11 cellular contexts compared by ENCODE assay signal in genomic region chr7:80127412-80128150, GRCh38. TPM values are rescaled to one million over a fixed set of nuclear protein-coding genes. Genes with fewer than 3 reads are reported as not detected.
A peak's percentile ranks its signal among the peaks of the same experiment; 100 is the strongest.
DNase-seq lines count a peak whose midpoint lies in the region; FAIRE-seq and TF ChIP-seq lines count a peak whose summit lies in the region.
"Had no signal": no experiment of that assay in that cellular context is flagged by ENCODE, and none has a peak within 500 bp of the region (broad histone marks: within the 10 kb centered on the region; RNA-seq: fewer than 3 reads in every experiment).

No MANE protein-coding gene starts in this region.

- no peaks in the 10 kb centered on the region for H3K4me1 ChIP-seq in breast epithelium

- DNase-seq in DMS53 (lab: John Stamatoyannopoulos, UW) (peak; percentile 56), NCI-H2107 (lab: John Stamatoyannopoulos, UW) (peak; percentile 68), choroid plexus epithelial cell (ENCODE audit: low read depth) (peak; percentile 61), GM19240 (ENCODE audit: insufficient read length, low spot score) (no peak), HTR-8/SVneo (ENCODE audit: insufficient read length, low spot score) (no peak), breast epithelium (ENCODE audit: low spot score in 2 of 2) (no peak)
- no peak for DNase-seq in stimulated activated naive CD4-positive, alpha-beta T cell treated with Interleukin-2 at 50 U/mL for 16 hours (lab: John Stamatoyannopoulos, UW)
- DNase-seq: activated CD4-positive, alpha-beta memory T cell treated with anti-CD3 and anti-CD28 coated beads for 36 hours; heart right ventricle had no signal

- no peak for TF ChIP-seq POLR2A in breast epithelium (IDR thresholded peaks at IDR 0.05)

- FAIRE-seq in HTR-8/SVneo (lab: Jason Lieb, UNC), result no peak

- TF ChIP-seq CTCF in choroid plexus epithelial cell (conservative IDR thresholded peaks at IDR 0.05; ENCODE audit: low read depth, low read length) (no peak), neural cell (IDR thresholded peaks at IDR 0.05; ENCODE audit: poor library complexity, severe bottlenecking) (no peak), breast epithelium (IDR thresholded peaks at IDR 0.05) (no peak)

- intact Hi-C loops in breast epithelium (cut with DNase I; ENCODE audit: low total_unique reads), result no loop called here

- no peak overlapping the region for H3K4me2 ChIP-seq in neural cell (ENCODE audit: low read length)

- H3K9me2 ChIP-seq in neural cell (ENCODE audit: insufficient read depth, low read length), result no peaks in the 10 kb centered on the region

- H3K4me3 ChIP-seq in choroid plexus epithelial cell (ENCODE audit: low read depth, low read length), result no peak overlapping the region
- H3K4me3 ChIP-seq in neural cell (ENCODE audit: low read length), result no peak overlapping the region
- no peak overlapping the region for H3K4me3 ChIP-seq in breast epithelium
- H3K4me3 ChIP-seq: heart right ventricle, skin epidermis had no signal

- no peaks in the 10 kb centered on the region for H3F3A ChIP-seq in neural cell (ENCODE audit: insufficient read depth, low read length, poor library complexity, severe bottlenecking)

- peak; percentile 11 for TF ChIP-seq RAD21 in neural cell (conservative IDR thresholded peaks at IDR 0.05)

- H3K36me3 ChIP-seq in neural cell (ENCODE audit: insufficient read depth, low read length) (no peaks in the 10 kb centered on the region), breast epithelium (no peaks in the 10 kb centered on the region)
- H3K36me3 ChIP-seq: heart right ventricle had no signal

- no peak overlapping the region for H3K27ac ChIP-seq in neural cell (ENCODE audit: low read length)
- H3K27ac ChIP-seq in breast epithelium, result no peak overlapping the region
- H3K27ac ChIP-seq: heart right ventricle, skin epidermis had no signal

- H3K9ac ChIP-seq in neural cell (ENCODE audit: low read length), result no peak overlapping the region

- TF ChIP-seq EP300 in neural cell (conservative IDR thresholded peaks at IDR 0.05; ENCODE audit: poor library complexity, severe bottlenecking), result no peak

- H3K27me3 ChIP-seq in neural cell (ENCODE audit: insufficient read depth, low read depth, low read length) (no peaks in the 10 kb centered on the region), breast epithelium (no peaks in the 10 kb centered on the region)
- H3K27me3 ChIP-seq: heart right ventricle had no signal

- H4K20me1 ChIP-seq in neural cell (ENCODE audit: insufficient read depth), result no peaks in the 10 kb centered on the region

- no peak overlapping the region for H2AFZ ChIP-seq in neural cell (ENCODE audit: low read depth, low read length)

- H3K9me3 ChIP-seq in neural cell (ENCODE audit: low read length) (no peaks in the 10 kb centered on the region), breast epithelium (no peaks in the 10 kb centered on the region)
- H3K9me3 ChIP-seq: heart right ventricle had no signal

- H3K79me2 ChIP-seq in neural cell (replicated peaks; ENCODE audit: insufficient read depth, low read length), result no peaks in the 10 kb centered on the region

TF ChIP-seq in neural cell, 6 proteins besides CTCF, POLR2A, EP300 and RAD21:
- peak; percentile 71 for TF ChIP-seq POLR2AphosphoS5 (IDR thresholded peaks at IDR 0.05)
- no peak for TF ChIP-seq REST (IDR thresholded peaks at IDR 0.05; ENCODE audit: borderline replicate concordance)

RNA-seq across cellular contexts. Expression of gene GNAI1, which starts 7.0 kb away (rescaled TPM):
- polyA plus RNA-seq in neural cell, result 69.3 and 71.2 TPM in 2 replicates
- 75.7 and 106 TPM in 2 replicates for polyA minus RNA-seq in neural cell
- total RNA-seq in breast epithelium, result 10 to 100 TPM; 25.6 to 75.2 (median 27.5) TPM

Comparison
In these comparisons a context has a peak if more than half of its experiments do, and no peak if none do; other contexts are left out.
1. DNase-seq: peak in DMS53 (single experiment), NCI-H2107 (single experiment) and choroid plexus epithelial cell (single experiment); none in GM19240 (single experiment), HTR-8/SVneo (single experiment), breast epithelium (0 of 2) and stimulated activated naive CD4-positive, alpha-beta T cell treated with Interleukin-2 at 50 U/mL for 16 hours (single experiment).